ENCODE assay signal across 13 cellular contexts in genomic region chr1:81708239-81708638, GRCh38.
DNase-seq lines count a peak whose midpoint lies in the region; ATAC-seq and TF ChIP-seq lines count a peak whose summit lies in the region.
"Had no signal": no experiment of that assay in that cellular context is flagged by ENCODE, and none has a peak within 500 bp of the region (broad histone marks: within the 10 kb centered on the region; RNA-seq: fewer than 3 reads in every experiment).

No MANE protein-coding gene starts in this region.

- H3K27me3 ChIP-seq in RWPE2 (ENCODE audit: insufficient read depth, poor library complexity, severe bottlenecking) (no peaks in the 10 kb centered on the region), vagina (no peaks in the 10 kb centered on the region)
- H3K27me3 ChIP-seq: BLaER1 treated with 17β-estradiol and CSF1 and Interleukin-3, amounts not matched to agents 10 nM and 100 nM had no signal

- H3K27ac ChIP-seq in RWPE2 (ENCODE audit: poor library complexity, severe bottlenecking) (peak overlapping the region; percentile 92), vagina (no peak overlapping the region)
- H3K27ac ChIP-seq: BLaER1 treated with 17β-estradiol and CSF1 and Interleukin-3, amounts not matched to agents 10 nM and 100 nM had no signal

- H3K9me3 ChIP-seq in RWPE2 (ENCODE audit: severe bottlenecking) (no peaks in the 10 kb centered on the region), vagina (no peaks in the 10 kb centered on the region)
- H3K9me3 ChIP-seq: BLaER1 treated with 17β-estradiol and CSF1 and Interleukin-3, amounts not matched to agents 10 nM and 100 nM had no signal

- no peak for ATAC-seq in RWPE2 (ENCODE audit: low read depth)
- ATAC-seq: HCT116 had no signal

- intact Hi-C loops in vagina (cut with DNase I): no loop called here
- intact Hi-C loops in posterior cingulate gyrus (cut with DNase I): no loop called here

- TF ChIP-seq CTCF in RWPE2 (IDR thresholded peaks at IDR 0.05; ENCODE audit: poor library complexity, severe bottlenecking): no peak
- TF ChIP-seq CTCF in vagina (IDR thresholded peaks at IDR 0.05): no peak

- H3K4me1 ChIP-seq in RWPE2 (ENCODE audit: insufficient read depth, poor library complexity, severe bottlenecking): peaks cover 30% of the 10 kb centered on the region
- H3K4me1 ChIP-seq in vagina: no peaks in the 10 kb centered on the region

- peak; percentile 63 for DNase-seq in NOMO-1 treated with DMSO at 0.1 percent for 48 hours (lab: John Stamatoyannopoulos, UW; ENCODE audit: unreplicated experiment)
- no peak for DNase-seq in NOMO-1 treated with dmso at 0.1 percent for 144 hours (lab: John Stamatoyannopoulos, UW; ENCODE audit: unreplicated experiment)
- no peak for DNase-seq in RWPE2 (ENCODE audit: low spot score)
- DNase-seq in dermis blood vessel endothelial cell: peak; percentile 23
- DNase-seq in vagina (ENCODE audit: extremely low spot score in 2 of 2): no peak
- no peak for DNase-seq in posterior cingulate gyrus
- no peak for DNase-seq in NCI-H446 (lab: John Stamatoyannopoulos, UW)
- no peak for DNase-seq in HuH-7.5 (ENCODE audit: low spot score)
- DNase-seq: 8988T; CD4-positive, CD25-positive, alpha-beta regulatory T cell; GM23248 had no signal

- H3K4me3 ChIP-seq in RWPE2 (ENCODE audit: severe bottlenecking) (no peak overlapping the region), vagina (no peak overlapping the region)
- H3K4me3 ChIP-seq: BLaER1 treated with 17β-estradiol and CSF1 and Interleukin-3, amounts not matched to agents 10 nM and 100 nM; GM23248 had no signal

- H3K36me3 ChIP-seq in RWPE2 (ENCODE audit: low read depth) (no peaks in the 10 kb centered on the region), vagina (no peaks in the 10 kb centered on the region)
- H3K36me3 ChIP-seq: BLaER1 treated with 17β-estradiol and CSF1 and Interleukin-3, amounts not matched to agents 10 nM and 100 nM had no signal

- TF ChIP-seq POLR2A in vagina (IDR thresholded peaks at IDR 0.05): no peak

Comparison
In these comparisons a context has a peak if more than half of its experiments do, and no peak if none do; other contexts are left out.
1. DNase-seq: peak in NOMO-1 treated with DMSO at 0.1 percent for 48 hours (single experiment) and dermis blood vessel endothelial cell (single experiment); none in NOMO-1 treated with dmso at 0.1 percent for 144 hours (single experiment), RWPE2 (single experiment), vagina (0 of 2), posterior cingulate gyrus (0 of 10), NCI-H446 (0 of 2) and HuH-7.5 (single experiment).